ENCODE assay signal across 21 cellular contexts in the genomic region with DNA sequence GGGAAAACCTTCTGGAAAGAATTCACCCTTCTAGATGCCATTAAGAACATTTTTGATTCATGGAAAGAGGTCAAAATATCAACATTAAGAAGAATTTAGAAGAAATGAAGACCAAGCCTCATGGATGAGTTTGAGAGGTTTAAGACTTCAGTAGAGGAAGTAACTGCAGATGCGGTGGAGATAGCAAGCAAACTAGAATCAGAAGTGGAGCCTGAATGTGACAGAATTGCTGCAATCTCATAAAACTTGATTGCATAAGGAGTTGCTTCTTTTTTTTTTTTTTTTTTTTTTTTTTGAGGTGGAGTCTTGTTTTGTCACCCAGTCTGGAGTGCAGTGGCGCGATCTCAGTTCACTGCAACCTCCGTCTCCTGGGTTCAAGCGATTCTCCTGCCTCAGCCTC.
DNase-seq lines count a peak whose midpoint lies in the region; ATAC-seq and TF ChIP-seq lines count a peak whose summit lies in the region.
"Had no signal": no experiment of that assay in that cellular context is flagged by ENCODE, and none has a peak within 500 bp of the region (broad histone marks: within the 10 kb centered on the region; RNA-seq: fewer than 3 reads in every experiment).

No MANE protein-coding gene starts in this region.

- no peaks in the 10 kb centered on the region for H3K27me3 ChIP-seq in MM.1S (replicated peaks; ENCODE audit: insufficient read depth, low read length)
- H3K27me3 ChIP-seq: Peyer's patch, SJSA1 had no signal

- peak; percentile 45 to 48 for DNase-seq in AML-193 (lab: John Stamatoyannopoulos, UW)
- peak; percentile 21 to 26 for DNase-seq in Kasumi-1 (lab: John Stamatoyannopoulos, UW)
- DNase-seq in NOMO-1 treated with DMSO at 0.1 percent for 48 hours (lab: John Stamatoyannopoulos, UW; ENCODE audit: unreplicated experiment), result peak; percentile 93
- peak; percentile 72 for DNase-seq in SKM-1 treated with dmso at 0.1 percent for 144 hours (lab: John Stamatoyannopoulos, UW; ENCODE audit: unreplicated experiment)
- no peak for DNase-seq in MM.1S
- DNase-seq: ACHN, C1 segment of cervical spinal cord, EL, GOT3, HCEC 1CT, NCI-H1417, NCI-H1694 treated with DMSO at 0.1 percent for 48 hours, NCI-H2081 treated with DMSO at 0.1 percent for 48 hours, NCI-H446 treated with DMSO at 0.1 percent for 48 hours, NCI-H526 treated with DMSO at 0.1 percent for 48 hours, Peyer's patch had no signal

- no peaks in the 10 kb centered on the region for H3F3A ChIP-seq in MM.1S (ENCODE audit: insufficient read depth, low read length)

- no peaks in the 10 kb centered on the region for H3K9me3 ChIP-seq in MM.1S (replicated peaks; ENCODE audit: insufficient read depth, low read length)
- H3K9me3 ChIP-seq: Peyer's patch, SJSA1 had no signal

- no peaks in the 10 kb centered on the region for H3K36me3 ChIP-seq in MM.1S (replicated peaks; ENCODE audit: insufficient read depth, low read length)
- H3K36me3 ChIP-seq: Peyer's patch, SJSA1 had no signal

- ATAC-seq in GM19328 (IDR thresholded peaks at IDR 0.05; ENCODE audit: unreplicated experiment) (no peak), GM21786 (IDR thresholded peaks at IDR 0.05; ENCODE audit: unreplicated experiment) (no peak), GM19467 (IDR thresholded peaks at IDR 0.05; ENCODE audit: unreplicated experiment) (no peak)

- no peaks in the 10 kb centered on the region for H3K79me2 ChIP-seq in MM.1S (ENCODE audit: low read length)

- H3K4me1 ChIP-seq in MM.1S (ENCODE audit: low read length), result peaks cover 10% of the 10 kb centered on the region; the same call in 1 of the 2 replicates
- H3K4me1 ChIP-seq: Peyer's patch, SJSA1 had no signal

- no peaks in the 10 kb centered on the region for H3K9me2 ChIP-seq in MM.1S (replicated peaks; ENCODE audit: insufficient read depth, low read length)

- no peak overlapping the region for H3K4me3 ChIP-seq in MM.1S (ENCODE audit: low read length)
- H3K4me3 ChIP-seq: Peyer's patch, SJSA1 had no signal

- no peak overlapping the region for H2AFZ ChIP-seq in MM.1S (ENCODE audit: low read length)

- H3K27ac ChIP-seq in MM.1S (ENCODE audit: low read length), result no peak overlapping the region
- H3K27ac ChIP-seq: 22Rv1, Peyer's patch, SJSA1 had no signal

- H3K4me2 ChIP-seq in MM.1S (ENCODE audit: low read depth, low read length), result no peak overlapping the region

- H4K20me1 ChIP-seq in MM.1S (ENCODE audit: insufficient read depth, low read length), result no peaks in the 10 kb centered on the region

- no peak for TF ChIP-seq CTCF in MM.1S (IDR thresholded peaks at IDR 0.05; ENCODE audit: low read length)

- no peak overlapping the region for H3K9ac ChIP-seq in MM.1S (ENCODE audit: low read length)
